In genomic region chr19:48444933-48445194, GRCh38 we compare ENCODE assay signal across 9 cellular contexts. TPM values are rescaled to one million over a fixed set of nuclear protein-coding genes. Genes with fewer than 3 reads are reported as not detected.
DNase-seq lines count a peak whose midpoint lies in the region; ATAC-seq, FAIRE-seq and TF ChIP-seq lines count a peak whose summit lies in the region.
"Had no signal": no experiment of that assay in that cellular context is flagged by ENCODE, and none has a peak within 500 bp of the region (broad histone marks: within the 10 kb centered on the region; RNA-seq: fewer than 3 reads in every experiment).

No MANE protein-coding gene starts in this region.

- DNase-seq in GM18507 (ENCODE audit: extremely low spot score, insufficient read length, low read depth) = no peak
- no peak for DNase-seq in Peyer's patch
- no peak for DNase-seq in epithelial cell of proximal tubule (ENCODE audit: low read depth)
- DNase-seq in skeletal muscle cell (ENCODE audit: low read depth) = no peak
- no peak for DNase-seq in NCI-H345 treated with DMSO at 0.1 percent for 48 hours (lab: John Stamatoyannopoulos, UW; ENCODE audit: unreplicated experiment)
- no peak for DNase-seq in iPS-NIHi11 (ENCODE audit: low spot score)

- peak overlapping the region in 3 of 4 donors; percentile 77 to 90 (median 82) for H3K27ac ChIP-seq in Peyer's patch

- no peak for TF ChIP-seq CTCF in Peyer's patch (IDR thresholded peaks at IDR 0.05)
- no peak for TF ChIP-seq CTCF in epithelial cell of proximal tubule (conservative IDR thresholded peaks at IDR 0.05; ENCODE audit: low read depth, low read length)

- H3K27me3 ChIP-seq in Peyer's patch = peaks cover 0 to 11% of the 10 kb centered on the region in 2 donors

- peaks cover 0 to 28% (median 15%) of the 10 kb centered on the region in 4 donors for H3K4me1 ChIP-seq in Peyer's patch

- H3K36me3 ChIP-seq in Peyer's patch = peaks cover 0 to 25% (median 0%) of the 10 kb centered on the region in 3 donors

- no peaks in the 10 kb centered on the region for H3K9me3 ChIP-seq in Peyer's patch

- TF ChIP-seq POLR2A in Peyer's patch (IDR thresholded peaks at IDR 0.05) = no peak

- peak; percentile 24 for FAIRE-seq in GM18507 (lab: Jason Lieb, UNC)
- FAIRE-seq: colon had no signal

- peak overlapping the region; percentile 74 to 98 (median 88) for H3K4me3 ChIP-seq in Peyer's patch
- peak overlapping the region; percentile 100 for H3K4me3 ChIP-seq in epithelial cell of proximal tubule (ENCODE audit: low read depth, low read length)
- H3K4me3 ChIP-seq in skeletal muscle cell (ENCODE audit: low read depth, low read length) = peak overlapping the region; percentile 89

- ATAC-seq in HG03025 (IDR thresholded peaks at IDR 0.05; ENCODE audit: low FRiP score, unreplicated experiment) = no peak
- no peak for ATAC-seq in GM18861 (IDR thresholded peaks at IDR 0.05; ENCODE audit: unreplicated experiment)

RNA-seq across cellular contexts. Expression of gene GRWD1, which starts 0.9 kb away (rescaled TPM):
- 10 to 100 TPM in 3 of 4 donors, 1 to 10 TPM in 1; 10.0 to 17.6 (median 15.6) TPM for total RNA-seq in Peyer's patch
- 51.2 and 58.7 TPM in 2 replicates for total RNA-seq in epithelial cell of proximal tubule

RNA-seq across cellular contexts. Expression of gene KCNJ14, which starts 10.5 kb away (rescaled TPM):
- total RNA-seq in Peyer's patch (1 to 10 TPM in 3 of 4 donors, under 1 TPM in 1; 0.88 to 2.0 (median 1.8) TPM), epithelial cell of proximal tubule (0.06 and 0.07 TPM in 2 replicates)

RNA-seq across cellular contexts. Expression of gene CYTH2, which starts 24.3 kb away (rescaled TPM):
- 100 to 1,000 TPM in 1 of 4 donors, 10 to 100 TPM in 3; 64.5 to 160 (median 76.9) TPM for total RNA-seq in Peyer's patch
- 43.6 and 81.6 TPM in 2 replicates for total RNA-seq in epithelial cell of proximal tubule

RNA-seq across cellular contexts. Expression of gene GRIN2D, which starts 51.4 kb away (rescaled TPM):
- total RNA-seq in Peyer's patch (under 1 TPM in 2 of 4 donors, not detected in 2; 0.27 to 0.47 TPM), epithelial cell of proximal tubule (0.14 and 0.98 TPM in 2 replicates)

RNA-seq across cellular contexts. Expression of gene KDELR1, which starts 53.5 kb away (rescaled TPM):
- total RNA-seq in Peyer's patch (100 to 1,000 TPM in 3 of 4 donors, 10 to 100 TPM in 1; 54.5 to 136 (median 112) TPM), epithelial cell of proximal tubule (144 TPM in 2 replicates)
